ENCODE assay signal across 14 cellular contexts in the genomic region with DNA sequence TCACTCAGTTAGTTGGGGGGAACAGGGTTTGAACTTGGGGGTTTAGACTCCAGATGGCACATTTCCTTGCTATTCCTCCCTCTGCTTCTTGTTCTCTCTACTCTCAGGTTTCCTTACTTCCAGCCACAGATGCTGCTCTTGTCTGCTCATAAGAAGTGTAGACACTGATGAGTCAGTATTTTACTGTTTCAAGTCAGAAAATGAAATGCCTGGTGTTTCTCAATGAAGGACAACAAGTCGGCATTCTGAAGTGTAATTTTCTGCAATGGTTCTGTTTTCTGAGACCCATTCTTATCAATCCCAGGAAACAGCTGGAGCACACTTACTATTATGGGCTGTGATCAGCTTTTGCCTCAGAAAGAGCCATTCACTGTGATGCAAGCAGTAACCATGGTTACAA. TPM values are rescaled to one million over a fixed set of nuclear protein-coding genes. Genes with fewer than 3 reads are reported as not detected.
DNase-seq lines count a peak whose midpoint lies in the region; FAIRE-seq and TF ChIP-seq lines count a peak whose summit lies in the region.
"Had no signal": no experiment of that assay in that cellular context is flagged by ENCODE, and none has a peak within 500 bp of the region (broad histone marks: within the 10 kb centered on the region; RNA-seq: fewer than 3 reads in every experiment).

No MANE protein-coding gene starts in this region.

- H3K9ac ChIP-seq in fibroblast of lung (ENCODE audit: insufficient read depth, low read length): no peak overlapping the region

- H3K27ac ChIP-seq in fibroblast of lung (ENCODE audit: insufficient read depth, low read length): peak overlapping the region; percentile 29
- H3K27ac ChIP-seq in osteoblast (ENCODE audit: low read depth, low read length): peak overlapping the region; percentile 4

- FAIRE-seq in urothelium cell line (lab: Jason Lieb, UNC): no peak

- H3K36me3 ChIP-seq in fibroblast of lung (ENCODE audit: control insufficient read depth, insufficient read depth, low read length) (no peaks in the 10 kb centered on the region), osteoblast (ENCODE audit: insufficient read depth, low read length) (no peaks in the 10 kb centered on the region)

- H3K4me1 ChIP-seq in fibroblast of lung (ENCODE audit: control insufficient read depth, extremely low read depth, insufficient read depth, low read length) (peaks cover 5% of the 10 kb centered on the region), osteoblast (ENCODE audit: insufficient read depth, low read length) (peaks cover 16% of the 10 kb centered on the region)

- no peak overlapping the region for H3K4me3 ChIP-seq in fibroblast of lung (replicated peaks in 1 of 4; ENCODE audit: control extremely low read depth in 1 of 4, insufficient read depth in 1 of 4, low read depth in 3 of 4, low read length in 4 of 4)
- no peak overlapping the region for H3K4me3 ChIP-seq in osteoblast (ENCODE audit: insufficient read depth, low read length)

- no peak overlapping the region for H2AFZ ChIP-seq in fibroblast of lung (ENCODE audit: low read length)
- no peak overlapping the region for H2AFZ ChIP-seq in osteoblast (ENCODE audit: low read length)

- H3K79me2 ChIP-seq in fibroblast of lung (ENCODE audit: control insufficient read depth, insufficient read depth, low read length) (no peaks in the 10 kb centered on the region), osteoblast (ENCODE audit: insufficient read depth, low read length) (peaks cover 2% of the 10 kb centered on the region)

- no peaks in the 10 kb centered on the region for H3K27me3 ChIP-seq in fibroblast of lung (ENCODE audit: control insufficient read depth, insufficient read depth, low read length)
- no peaks in the 10 kb centered on the region for H3K27me3 ChIP-seq in osteoblast (ENCODE audit: insufficient read depth, low read length)

- H3K9me3 ChIP-seq in fibroblast of lung (ENCODE audit: control insufficient read depth, insufficient read depth, low read depth, low read length) (no peaks in the 10 kb centered on the region), osteoblast (ENCODE audit: low read depth, low read length) (no peaks in the 10 kb centered on the region)

- H4K20me1 ChIP-seq in fibroblast of lung (ENCODE audit: control insufficient read depth, extremely low read depth, insufficient read depth, low read length) (no peaks in the 10 kb centered on the region), osteoblast (ENCODE audit: insufficient read depth, low read length) (peaks cover 3% of the 10 kb centered on the region)

- DNase-seq in AG20443 (ENCODE audit: low spot score) (peak; percentile 27), M059J (ENCODE audit: low read depth) (peak; percentile 54), fibroblast of lung (ENCODE audit: low read depth in 2 of 2) (peak; percentile 67 to 69), osteoblast (ENCODE audit: insufficient read length, low spot score, missing footprints) (no peak), urothelium cell line (ENCODE audit: low spot score) (no peak), NCI-H146 (lab: John Stamatoyannopoulos, UW) (no peak)
- DNase-seq in effector CD8-positive, alpha-beta T cell (lab: John Stamatoyannopoulos, UW): no peak
- DNase-seq in NK-92 treated with Interleukin-12 subunit alpha and Interleukin-12 subunit beta, amount 100 ng/mL, for 24 hours (lab: John Stamatoyannopoulos, UW): no peak
- DNase-seq: activated CD4-positive, alpha-beta T cell treated with anti-CD3 and anti-CD28 coated beads for 48 hours; activated naive CD4-positive, alpha-beta T cell treated with anti-CD3 and anti-CD28 coated beads for 36 hours; GF-D8; hippocampal formation; NCI-H1092; stimulated activated CD4-positive, alpha-beta T cell treated with anti-CD3 and anti-CD28 coated beads, Interleukin-2, amount 100 ng/mL, for 24 hours had no signal

- TF ChIP-seq CTCF in fibroblast of lung (conservative IDR thresholded peaks at IDR 0.05 in 1 of 2, IDR thresholded peaks at IDR 0.05 in 1 of 2; ENCODE audit: low read depth in 1 of 2, low read length in 2 of 2): no peak
- TF ChIP-seq CTCF in osteoblast (IDR thresholded peaks at IDR 0.05; ENCODE audit: extremely low read depth, low read depth, low read length): no peak

- H3K4me2 ChIP-seq in fibroblast of lung (ENCODE audit: extremely low read depth, insufficient read depth, low read length) (no peak overlapping the region), osteoblast (ENCODE audit: insufficient read depth, low read length) (no peak overlapping the region)

RNA-seq across cellular contexts. Expression of gene SLC4A4, which starts 41.9 kb away (rescaled TPM):
- 2.8 and 3.4 TPM in 2 replicates for total RNA-seq in M059J (2014; rRNA removed; shearing (Covaris generic))
- total RNA-seq in fibroblast of lung (9.8 and 12.2 TPM in 2 replicates), osteoblast (13.0 and 24.8 TPM in 2 replicates)
- 16.9 and 33.4 TPM in 2 replicates for polyA plus RNA-seq in fibroblast of lung
- 8.1 and 16.0 TPM in 2 replicates for polyA plus RNA-seq in fibroblast of lung (2012)
- 19.0 and 20.6 TPM in 2 replicates for polyA minus RNA-seq in fibroblast of lung (ENCODE audit: low replicate concordance)
- total RNA-seq: activated naive CD4-positive, alpha-beta T cell treated with anti-CD3 and anti-CD28 coated beads for 36 hours had no signal

Comparison
In these comparisons a context has a peak if more than half of its experiments do, and no peak if none do; other contexts are left out.
1. DNase-seq: peak in AG20443 (single experiment), M059J (single experiment) and fibroblast of lung (2 of 2); none in osteoblast (single experiment), urothelium cell line (single experiment), NCI-H146 (single experiment), effector CD8-positive, alpha-beta T cell (single experiment) and NK-92 treated with Interleukin-12 subunit alpha and Interleukin-12 subunit beta, amount 100 ng/mL, for 24 hours (single experiment).